Comparison of ENCODE assay signal across 8 cellular contexts in the genomic region with DNA sequence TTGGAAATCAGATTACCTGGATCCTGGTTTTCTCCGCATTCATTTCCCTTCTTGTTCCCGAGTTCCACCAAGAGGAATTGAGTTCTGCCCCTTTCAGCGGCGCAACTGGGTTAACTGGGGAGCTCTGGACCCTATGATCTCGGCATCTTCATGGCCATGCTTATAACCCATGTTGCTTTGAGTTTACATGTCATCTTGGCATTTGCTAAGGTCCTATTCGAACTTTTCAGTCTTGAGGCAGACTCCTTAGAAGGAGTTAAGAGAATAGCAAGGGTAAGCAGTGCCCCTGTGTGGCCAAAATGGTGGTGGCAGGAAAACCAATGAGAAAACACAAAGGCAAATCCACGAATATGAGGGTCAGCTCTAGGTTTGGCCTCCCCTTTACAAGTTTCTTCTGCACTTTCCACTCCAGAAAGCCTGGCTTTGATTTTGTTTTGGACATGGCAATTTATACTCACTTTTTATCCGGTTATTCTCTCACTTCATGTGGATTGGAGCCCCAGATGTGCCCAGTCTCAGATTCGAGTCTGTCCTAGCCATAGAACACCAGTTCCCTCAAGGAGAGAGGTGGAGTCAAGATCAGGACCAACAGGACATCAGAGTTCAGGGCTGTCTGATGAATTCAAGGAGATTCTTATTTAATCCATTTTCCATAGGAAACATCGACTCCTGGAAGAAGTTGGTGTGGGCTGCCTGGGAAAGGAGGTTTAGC. TPM values are rescaled to one million over a fixed set of nuclear protein-coding genes. Genes with fewer than 3 reads are reported as not detected.
DNase-seq lines count a peak whose midpoint lies in the region; ATAC-seq and TF ChIP-seq lines count a peak whose summit lies in the region.

No MANE protein-coding gene starts in this region.

- no peaks in the 10 kb centered on the region for H3K36me3 Mint-ChIP-seq in CD8-positive, alpha-beta T cell

- CTCF ChIA-PET in CD8-positive, alpha-beta T cell (lab: Charles Lee): interaction anchor here (0.7 to 7.0 kb wide), 6 partner anchors 13 to 465 kb away, joined by 3 to 74 read pairs (median 4); no protein-coding TSS in a partner anchor

- H3K27me3 Mint-ChIP-seq in CD8-positive, alpha-beta T cell (ENCODE audit: low read depth): peaks cover 57% of the 10 kb centered on the region

- TF ChIP-seq CTCF in CD8-positive, alpha-beta T cell (IDR thresholded peaks at IDR 0.05): peak; percentile 51
- TF ChIP-seq CTCF in body of pancreas (IDR thresholded peaks at IDR 0.05): peak; percentile 57 to 86 (median 82)

- H3K27me3 ChIP-seq in CD8-positive, alpha-beta T cell (ENCODE audit: insufficient read depth, low read length): peaks cover 10% of the 10 kb centered on the region
- peaks cover 0 to 12% of the 10 kb centered on the region in 2 donors for H3K27me3 ChIP-seq in body of pancreas

- POLR2A ChIA-PET in CD8-positive, alpha-beta T cell (lab: Charles Lee): no interaction called here

- H3K36me3 ChIP-seq in CD8-positive, alpha-beta T cell (ENCODE audit: insufficient read depth, low read length): no peaks in the 10 kb centered on the region
- H3K36me3 ChIP-seq in body of pancreas (replicated peaks in 1 of 2; ENCODE audit: insufficient read depth in 1 of 2, low read depth in 2 of 2): no peaks in the 10 kb centered on the region

- ATAC-seq in CD8-positive, alpha-beta T cell: peak; percentile 88
- ATAC-seq in GM19463 (IDR thresholded peaks at IDR 0.05; ENCODE audit: unreplicated experiment): peak; percentile 60
- ATAC-seq in body of pancreas: peak; percentile 85
- peak; percentile 90 for ATAC-seq in sciatic nerve
- no peak for ATAC-seq in HG03457 (IDR thresholded peaks at IDR 0.05; ENCODE audit: unreplicated experiment)

- H3K4me3 Mint-ChIP-seq in CD8-positive, alpha-beta T cell: peak overlapping the region; percentile 83

- H3K9me3 Mint-ChIP-seq in CD8-positive, alpha-beta T cell: no peaks in the 10 kb centered on the region

- H3K27ac ChIP-seq in CD8-positive, alpha-beta T cell (ENCODE audit: low read depth, low read length): no peak overlapping the region
- H3K27ac ChIP-seq in body of pancreas: no peak overlapping the region

- no peak for TF ChIP-seq POLR2A in body of pancreas (IDR thresholded peaks at IDR 0.05)

- H3K27ac Mint-ChIP-seq in CD8-positive, alpha-beta T cell: no peak overlapping the region

- DNase-seq in CD8-positive, alpha-beta T cell: peak; percentile 18 to 69 (median 49)
- peak; percentile 35 for DNase-seq in LoVo (ENCODE audit: low spot score)
- DNase-seq in T-helper 2 cell: peak in 3 of 5 experiments; percentile 31 to 56 (median 34)
- DNase-seq in body of pancreas: peak; percentile 54 to 73 (median 64)
- peak; percentile 69 for DNase-seq in sciatic nerve (ENCODE audit: low spot score)

- intact Hi-C loops in CD8-positive, alpha-beta T cell (cut with DNase I, micrococcal nuclease): loop anchor here (1.0 to 5.0 kb wide), 6 partner anchors 21 to 662 kb away; no protein-coding TSS in a partner anchor
- intact Hi-C loops in body of pancreas (cut with DNase I): loop anchor here (5.0 kb wide), 1 partner anchor 457 kb away; no protein-coding TSS in a partner anchor
- intact Hi-C loops in sciatic nerve (cut with DNase I): no loop called here

- WGBS in body of pancreas, 2 donors: 15 to 19% methylated on average over 10 of the region's 10 CpGs

- no peaks in the 10 kb centered on the region for H3K9me3 ChIP-seq in CD8-positive, alpha-beta T cell (ENCODE audit: low read length)
- H3K9me3 ChIP-seq in body of pancreas: no peaks in the 10 kb centered on the region

- H3K4me3 ChIP-seq in CD8-positive, alpha-beta T cell (ENCODE audit: low read depth, low read length): peak overlapping the region; percentile 2
- H3K4me3 ChIP-seq in body of pancreas (peak overlapping the region in 1 of 2 donors; percentile 24), iPS-11a (ENCODE audit: low read depth, low read length) (peak overlapping the region; percentile 29)

- peaks cover 6% of the 10 kb centered on the region for H3K4me1 Mint-ChIP-seq in CD8-positive, alpha-beta T cell (ENCODE audit: low read depth)

- H3K4me1 ChIP-seq in CD8-positive, alpha-beta T cell (ENCODE audit: insufficient read depth, low read length): peaks cover 7% of the 10 kb centered on the region
- H3K4me1 ChIP-seq in body of pancreas: peaks cover 11% of the 10 kb centered on the region

RNA-seq across cellular contexts. Expression of a gene that starts 55.3 kb away (rescaled TPM):
- 10 to 100 TPM; 54.8 to 55.4 TPM for total RNA-seq in CD8-positive, alpha-beta T cell
- total RNA-seq in body of pancreas (10 to 100 TPM; 24.7 to 40.5 TPM), sciatic nerve (39.2 TPM)
